ENCODE assay signal across 25 cellular contexts in the genomic region with DNA sequence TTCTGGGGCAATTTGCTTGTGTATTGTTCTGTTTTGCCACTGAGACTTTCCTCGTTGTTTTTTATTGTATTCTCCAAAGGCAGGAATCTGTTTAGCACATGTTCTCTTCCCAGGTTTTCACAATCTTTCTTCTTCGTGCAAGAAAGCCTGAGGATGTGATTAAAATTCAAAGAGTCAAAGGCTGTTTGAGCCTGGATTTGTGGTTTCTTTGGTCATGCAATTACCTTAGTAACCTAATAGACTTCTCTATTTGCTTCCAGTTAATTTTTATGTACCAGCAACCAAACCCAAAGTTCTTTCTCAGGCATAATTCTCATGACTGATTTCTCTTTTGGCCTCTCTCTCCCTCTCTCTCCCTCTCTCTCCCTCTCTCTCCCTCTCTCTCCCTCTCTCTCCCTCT.
A peak's percentile ranks its signal among the peaks of the same experiment; 100 is the strongest.
DNase-seq lines count a peak whose midpoint lies in the region; ATAC-seq, FAIRE-seq and TF ChIP-seq lines count a peak whose summit lies in the region.
"Had no signal": no experiment of that assay in that cellular context is flagged by ENCODE, and none has a peak within 500 bp of the region (broad histone marks: within the 10 kb centered on the region; RNA-seq: fewer than 3 reads in every experiment).

No MANE protein-coding gene starts in this region.

- peaks cover 9% of the 10 kb centered on the region; the same call in 1 of the 2 replicates for H3K4me1 ChIP-seq in HepG2 (ENCODE audit: insufficient read depth, low read length)
- H3K4me1 ChIP-seq in right lobe of liver, result no peaks in the 10 kb centered on the region
- H3K4me1 ChIP-seq in heart right ventricle, result peaks cover 0 to 10% (median 0%) of the 10 kb centered on the region in 9 donors

- no peak for FAIRE-seq in HepG2 (lab: Jason Lieb, UNC)

- H3K27me3 ChIP-seq in HepG2 (ENCODE audit: control insufficient read depth in 1 of 2, insufficient read depth in 2 of 2, low read length in 2 of 2) (no peaks in the 10 kb centered on the region), right lobe of liver (no peaks in the 10 kb centered on the region), heart right ventricle (no peaks in the 10 kb centered on the region)
- H3K27me3 ChIP-seq: BLaER1 treated with 17β-estradiol and CSF1 and Interleukin-3, amounts not matched to agents 10 nM and 100 nM; SJSA1 had no signal

- in situ Hi-C loops in HepG2 (cut with HindIII; ENCODE audit: extremely low pct_ligation_motif_present, low pct_unique_long_range_greater_than_20kb) (no loop called here), astrocyte of the spinal cord (cut with HindIII; ENCODE audit: low sequenced_read_pairs) (no loop called here)

- TF ChIP-seq RAD21 in HepG2 (CRISPR knock-in tag; IDR thresholded peaks at IDR 0.05), result no peak

- H4K20me1 ChIP-seq in HepG2 (ENCODE audit: insufficient read depth, low read length), result no peaks in the 10 kb centered on the region
- H4K20me1 ChIP-seq: BLaER1 treated with 17β-estradiol and CSF1 and Interleukin-3, amounts not matched to agents 10 nM and 100 nM had no signal

- H3K79me2 ChIP-seq in HepG2 (ENCODE audit: insufficient read depth, low read length), result no peaks in the 10 kb centered on the region

- POLR2A ChIA-PET in HepG2 (lab: Yijun Ruan, JAX), result no interaction called here

- no peak for TF ChIP-seq POLR2A in HepG2 (IDR thresholded peaks at IDR 0.05; ENCODE audit: insufficient read depth in 1 of 2, low read depth in 2 of 2, low read length in 2 of 2)
- no peak for TF ChIP-seq POLR2A in right lobe of liver (IDR thresholded peaks at IDR 0.05)

- TF ChIP-seq CTCF in HepG2 (CRISPR knock-in tag; IDR thresholded peaks at IDR 0.05) (no peak), right lobe of liver (IDR thresholded peaks at IDR 0.05) (no peak), astrocyte of the spinal cord (IDR thresholded peaks at IDR 0.05; ENCODE audit: low read depth, low read length) (no peak), heart right ventricle (IDR thresholded peaks at IDR 0.05) (no peak)

- BruUV-seq in HepG2 (replicated peaks; lab: Mats Ljungman, UMichigan), result no TSS peak

- no peak overlapping the region for H2AFZ ChIP-seq in HepG2 (ENCODE audit: low read length)

- DNase-seq in HepG2 (ENCODE audit: low spot score) (no peak), right lobe of liver (no peak), RPMI7951 (ENCODE audit: low read depth) (peak; percentile 15), astrocyte of the spinal cord (ENCODE audit: low read depth, low spot score) (peak; percentile 34), heart right ventricle (no peak), epidermal melanocyte (ENCODE audit: insufficient read length, low spot score) (no peak), caudate nucleus (lab: John Stamatoyannopoulos, UW) (no peak)
- no peak for DNase-seq in activated CD4-positive, alpha-beta T cell treated with anti-CD3 and anti-CD28 coated beads, Interleukin-2, amount 50 U/mL, for 4 hours
- DNase-seq: 8988T; ACHN; AML-193; CD4-positive, alpha-beta T cell; COR-L47; DMS53; NCI-H1092; NCI-H1417 treated with DMSO at 0.1 percent for 48 hours; NCI-H1694 treated with DMSO at 0.1 percent for 48 hours; NCI-H2081; NCI-H2227 treated with DMSO at 0.1 percent for 48 hours; NCI-H526 treated with DMSO at 0.1 percent for 48 hours; Right ventricle myocardium superior had no signal

- intact Hi-C loops in HepG2 (cut with micrococcal nuclease; ENCODE audit: unreplicated experiment), result no loop called here
- intact Hi-C loops in right lobe of liver (cut with DNase I), result no loop called here
- intact Hi-C loops in heart right ventricle (cut with DNase I), result no loop called here

- no peak overlapping the region for H3K4me3 ChIP-seq in HepG2 (replicated peaks in 1 of 3; ENCODE audit: insufficient read depth in 1 of 3, low read depth in 2 of 3, low read length in 3 of 3)
- H3K4me3 ChIP-seq in right lobe of liver, result no peak overlapping the region
- no peak overlapping the region for H3K4me3 ChIP-seq in astrocyte of the spinal cord (ENCODE audit: low read depth, low read length)
- no peak overlapping the region for H3K4me3 ChIP-seq in heart right ventricle
- H3K4me3 ChIP-seq: BLaER1 treated with 17β-estradiol and CSF1 and Interleukin-3, amounts not matched to agents 10 nM and 100 nM; SJSA1 had no signal

- no peak for ATAC-seq in HepG2
- ATAC-seq in right lobe of liver, result no peak
- ATAC-seq in heart right ventricle, result no peak
- ATAC-seq: HCT116 had no signal

- no peaks in the 10 kb centered on the region for H3K9me3 ChIP-seq in HepG2 (ENCODE audit: low read length)
- H3K9me3 ChIP-seq in right lobe of liver, result no peaks in the 10 kb centered on the region
- H3K9me3 ChIP-seq in heart right ventricle, result peaks cover 0 to 6% (median 0%) of the 10 kb centered on the region in 11 donors
- H3K9me3 ChIP-seq: BLaER1 treated with 17β-estradiol and CSF1 and Interleukin-3, amounts not matched to agents 10 nM and 100 nM; SJSA1 had no signal

- no peak overlapping the region for H3K9ac ChIP-seq in HepG2 (ENCODE audit: insufficient read depth, low read depth, low read length)
- H3K9ac ChIP-seq: BLaER1 treated with 17β-estradiol and CSF1 and Interleukin-3, amounts not matched to agents 10 nM and 100 nM; KMS-11 had no signal

- TF ChIP-seq EP300 in HepG2 (IDR thresholded peaks at IDR 0.05; ENCODE audit: low read depth in 2 of 2, low read length in 2 of 2) (no peak), HepG2 (CRISPR knock-in tag; IDR thresholded peaks at IDR 0.05; ENCODE audit: borderline replicate concordance) (no peak)

- CTCF ChIA-PET in HepG2 (lab: Yijun Ruan, JAX; ENCODE audit: low intra/inter-chr PET ratio, low total read pairs), result no interaction called here

- no peak overlapping the region for H3K4me2 ChIP-seq in HepG2 (ENCODE audit: low read depth, low read length)
- H3K4me2 ChIP-seq: BLaER1 treated with 17β-estradiol and CSF1 and Interleukin-3, amounts not matched to agents 10 nM and 100 nM; KMS-11 had no signal

- H3K27ac ChIP-seq in HepG2 (ENCODE audit: extremely low read length, insufficient read depth, low read length), result no peak overlapping the region
- no peak overlapping the region for H3K27ac ChIP-seq in right lobe of liver
- no peak overlapping the region for H3K27ac ChIP-seq in heart right ventricle
- H3K27ac ChIP-seq in caudate nucleus (ENCODE audit: low read depth, low read length), result no peak overlapping the region
- H3K27ac ChIP-seq: BLaER1 treated with 17β-estradiol and CSF1 and Interleukin-3, amounts not matched to agents 10 nM and 100 nM; KMS-11; SJSA1 had no signal

- 4% methylated on average over 1 of the region's 2 CpGs for WGBS in HepG2 (ENCODE audit: low lambda C conversion rate)
- WGBS in right lobe of liver (ENCODE audit: insufficient coverage, low coverage, low lambda C conversion rate, missing lambda C conversion rate), result 11% methylated on average over 2 of the region's 2 CpGs
- 34 to 45% methylated on average over 2 of the region's 2 CpGs for WGBS in heart right ventricle, 2 donors

- H3K36me3 ChIP-seq in HepG2 (replicated peaks in 1 of 2; ENCODE audit: control insufficient read depth in 1 of 2, insufficient read depth in 2 of 2, low read length in 2 of 2), result no peaks in the 10 kb centered on the region
- no peaks in the 10 kb centered on the region for H3K36me3 ChIP-seq in right lobe of liver
- no peaks in the 10 kb centered on the region for H3K36me3 ChIP-seq in heart right ventricle
- H3K36me3 ChIP-seq: BLaER1 treated with 17β-estradiol and CSF1 and Interleukin-3, amounts not matched to agents 10 nM and 100 nM; SJSA1 had no signal

TF ChIP-seq in HepG2, 621 proteins besides CTCF, POLR2A, EP300 and RAD21 (continues in another document):
- no peak for TF ChIP-seq ZNF83 (CRISPR knock-in tag; IDR thresholded peaks at IDR 0.05; ENCODE audit: borderline replicate concordance)

Comparison
In these comparisons a context has a peak if more than half of its experiments do, and no peak if none do; other contexts are left out.
1. DNase-seq: peak in RPMI7951 (single experiment) and astrocyte of the spinal cord (single experiment); none in HepG2 (single experiment), right lobe of liver (0 of 3), heart right ventricle (0 of 2), activated CD4-positive, alpha-beta T cell treated with anti-CD3 and anti-CD28 coated beads, Interleukin-2, amount 50 U/mL, for 4 hours (0 of 2), epidermal melanocyte (single experiment) and caudate nucleus (0 of 61).